Comparison of ENCODE assay signal across 8 cellular contexts in genomic region chr9:136567651-136568287, GRCh38. TPM values are rescaled to one million over a fixed set of nuclear protein-coding genes. Genes with fewer than 3 reads are reported as not detected.
DNase-seq lines count a peak whose midpoint lies in the region; ATAC-seq and TF ChIP-seq lines count a peak whose summit lies in the region.

No MANE protein-coding gene starts in this region.

- H3K4me3 Mint-ChIP-seq in T-helper 17 cell: no peak overlapping the region

- DNase-seq in T1000 (lab: John Stamatoyannopoulos, UW): peak; percentile 46
- DNase-seq in Right ventricle myocardium superior: peak; percentile 81
- peak; percentile 70 to 78 for DNase-seq in psoas muscle
- DNase-seq in activated CD4-positive, alpha-beta T cell treated with anti-CD3 and anti-CD28 coated beads, Interleukin-2, amount 50 U/mL, for 4 hours: no peak
- DNase-seq in NCI-H1694 treated with DMSO at 0.1 percent for 48 hours (lab: John Stamatoyannopoulos, UW): no peak
- DNase-seq in T-helper 17 cell: no peak

- peaks cover 2% of the 10 kb centered on the region for H3K4me1 Mint-ChIP-seq in T-helper 17 cell

- 0 out of 2 replicates have a peak overlapping the region, but pooled peaks have one; percentile 5 for H3K9ac ChIP-seq in ES-I3 (ENCODE audit: low read depth, low read length)

- no peak for TF ChIP-seq CTCF in psoas muscle (IDR thresholded peaks at IDR 0.05)

- intact Hi-C loops in Right ventricle myocardium superior (cut with DNase I): no loop called here
- intact Hi-C loops in psoas muscle (cut with DNase I): no loop called here

- no peaks in the 10 kb centered on the region for H3K9me3 ChIP-seq in ES-I3 (ENCODE audit: control insufficient read depth, insufficient read depth, low read length)
- H3K9me3 ChIP-seq in psoas muscle: no peaks in the 10 kb centered on the region
- no peaks in the 10 kb centered on the region for H3K9me3 ChIP-seq in T-helper 17 cell (ENCODE audit: control insufficient read depth, low read length, poor library complexity, severe bottlenecking)

- no peaks in the 10 kb centered on the region for H3K27me3 ChIP-seq in psoas muscle (ENCODE audit: insufficient read depth in 3 of 3, low read length in 2 of 3)

- H3K36me3 Mint-ChIP-seq in T-helper 17 cell (ENCODE audit: low read depth): no peaks in the 10 kb centered on the region

- H3K27ac ChIP-seq in psoas muscle: no peak overlapping the region

- no peaks in the 10 kb centered on the region for H3K36me3 ChIP-seq in ES-I3 (ENCODE audit: insufficient read depth, low read length)
- H3K36me3 ChIP-seq in psoas muscle (ENCODE audit: insufficient read depth in 1 of 2, low read depth in 1 of 2): no peaks in the 10 kb centered on the region

- H3K4me1 ChIP-seq in ES-I3 (ENCODE audit: insufficient read depth, low read length) (peaks cover 49% of the 10 kb centered on the region), psoas muscle (peaks cover 22% of the 10 kb centered on the region)

- ATAC-seq in Right ventricle myocardium superior (ENCODE audit: poor library complexity) (peak; percentile 20), psoas muscle (peak; percentile 72 to 77 (median 74)), GM21737 (IDR thresholded peaks at IDR 0.05; ENCODE audit: unreplicated experiment) (no peak), T-helper 17 cell (no peak)

- no peak overlapping the region for H3K27ac Mint-ChIP-seq in T-helper 17 cell

- WGBS in psoas muscle, 3 donors: 33 to 52% (median 40%) methylated on average over 24 to 27 of the region's 27 CpGs

- H3K27me3 Mint-ChIP-seq in T-helper 17 cell: no peaks in the 10 kb centered on the region

- H3K4me3 ChIP-seq in psoas muscle: no peak overlapping the region

RNA-seq across cellular contexts. Expression of gene NOTCH1, which starts 21.9 kb away (rescaled TPM):
- total RNA-seq in Right ventricle myocardium superior: 16.8 TPM
- total RNA-seq in psoas muscle: 10 to 100 TPM in 3 of 4 donors, 1 to 10 TPM in 1; 8.7 to 15.4 (median 12.3) TPM
- polyA plus RNA-seq in psoas muscle: 1 to 10 TPM; 1.8 to 3.8 (median 2.9) TPM
- 10 to 100 TPM; 31.7 to 37.5 TPM for total RNA-seq in T-helper 17 cell

Comparison
In these comparisons a context has a peak if more than half of its experiments do, and no peak if none do; other contexts are left out.
1. DNase-seq: peak in T1000 (single experiment), Right ventricle myocardium superior (single experiment) and psoas muscle (2 of 2); none in activated CD4-positive, alpha-beta T cell treated with anti-CD3 and anti-CD28 coated beads, Interleukin-2, amount 50 U/mL, for 4 hours (0 of 2), NCI-H1694 treated with DMSO at 0.1 percent for 48 hours (single experiment) and T-helper 17 cell (0 of 3).
2. ATAC-seq: peak in Right ventricle myocardium superior (single experiment) and psoas muscle (4 of 4); none in GM21737 (single experiment) and T-helper 17 cell (single experiment).